In the genomic region with DNA sequence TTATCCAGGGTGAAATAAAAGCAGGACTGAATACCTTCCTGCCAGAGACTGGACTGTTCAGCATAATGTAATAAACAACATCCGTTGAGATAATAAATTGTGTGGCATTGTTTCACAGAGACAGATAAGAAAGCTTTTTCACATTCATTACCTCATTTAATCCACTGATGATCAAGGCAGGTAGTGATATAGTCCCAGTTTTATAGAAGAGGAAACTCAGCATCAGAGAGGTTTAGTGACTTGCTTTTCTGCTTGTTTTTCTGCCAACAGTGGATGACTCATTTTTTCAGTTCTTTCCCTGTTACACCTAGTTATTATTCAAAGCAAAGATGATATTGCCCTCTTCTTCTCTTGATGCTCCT, we compare ENCODE assay signal across 14 cellular contexts. TPM values are rescaled to one million over a fixed set of nuclear protein-coding genes. Genes with fewer than 3 reads are reported as not detected.
A peak's percentile ranks its signal among the peaks of the same experiment; 100 is the strongest.
DNase-seq lines count a peak whose midpoint lies in the region; ATAC-seq and TF ChIP-seq lines count a peak whose summit lies in the region.
"Had no signal": no experiment of that assay in that cellular context is flagged by ENCODE, and none has a peak within 500 bp of the region (broad histone marks: within the 10 kb centered on the region; RNA-seq: fewer than 3 reads in every experiment).

No MANE protein-coding gene starts in this region.

- H3K36me3 ChIP-seq in right atrium auricular region (no peaks in the 10 kb centered on the region), upper lobe of right lung (no peaks in the 10 kb centered on the region), spleen (no peaks in the 10 kb centered on the region), tibial nerve (no peaks in the 10 kb centered on the region)

- H3K9me3 Mint-ChIP-seq in activated T-helper 2 cell treated with anti-CD3 and anti-CD28 coated beads, Interferon-gamma antibody, Interleukin-2, Interleukin-4, amounts not matched to agents 10 μg/mL and 5 μg/mL and 100 μg/mL, durations not matched to agents 14 hours and 24 hours and 36 hours = no peaks in the 10 kb centered on the region

- intact Hi-C loops in Right ventricle myocardium superior (cut with DNase I) (no loop called here), upper lobe of right lung (cut with DNase I) (no loop called here), spleen (cut with DNase I; ENCODE audit: low total_unique reads) (no loop called here)
- intact Hi-C loops in activated T-helper 2 cell treated with anti-CD3 and anti-CD28 coated beads, Interferon-gamma antibody, Interleukin-2, Interleukin-4, amounts not matched to agents 10 μg/mL and 5 μg/mL and 100 μg/mL, durations not matched to agents 14 hours and 24 hours and 36 hours (cut with micrococcal nuclease) = loop anchor here (1.0 to 5.0 kb wide), 4 partner anchors 10 to 674 kb away; no protein-coding TSS in a partner anchor

- peak overlapping the region in 1 of 2 donors; percentile 65 for H3K4me3 ChIP-seq in right atrium auricular region
- H3K4me3 ChIP-seq in upper lobe of right lung = no peak overlapping the region
- H3K4me3 ChIP-seq in spleen = no peak overlapping the region
- no peak overlapping the region for H3K4me3 ChIP-seq in tibial nerve

- H3K27me3 ChIP-seq in right atrium auricular region (no peaks in the 10 kb centered on the region), foreskin keratinocyte (no peaks in the 10 kb centered on the region), upper lobe of right lung (no peaks in the 10 kb centered on the region), spleen (replicated peaks in 1 of 7) (peaks cover 0 to 15% (median 0%) of the 10 kb centered on the region in 7 donors), tibial nerve (no peaks in the 10 kb centered on the region)

- H3K4me1 Mint-ChIP-seq in activated T-helper 2 cell treated with anti-CD3 and anti-CD28 coated beads, Interferon-gamma antibody, Interleukin-2, Interleukin-4, amounts not matched to agents 10 μg/mL and 5 μg/mL and 100 μg/mL, durations not matched to agents 14 hours and 24 hours and 36 hours (ENCODE audit: low read depth) = peaks cover 83% of the 10 kb centered on the region

- no peak for TF ChIP-seq POLR2A in spleen (IDR thresholded peaks at IDR 0.05)
- no peak for TF ChIP-seq POLR2A in tibial nerve (IDR thresholded peaks at IDR 0.05)

- TF ChIP-seq EP300 in tibial nerve (IDR thresholded peaks at IDR 0.05) = no peak

- no peak for TF ChIP-seq CTCF in right atrium auricular region (IDR thresholded peaks at IDR 0.05)
- no peak for TF ChIP-seq CTCF in foreskin keratinocyte (conservative IDR thresholded peaks at IDR 0.05)
- TF ChIP-seq CTCF in upper lobe of right lung (IDR thresholded peaks at IDR 0.05) = no peak
- no peak for TF ChIP-seq CTCF in spleen (IDR thresholded peaks at IDR 0.05 in 8 of 11, conservative IDR thresholded peaks at IDR 0.05 in 3 of 11)
- no peak for TF ChIP-seq CTCF in tibial nerve (IDR thresholded peaks at IDR 0.05)

- H3K4me3 Mint-ChIP-seq in activated T-helper 2 cell treated with anti-CD3 and anti-CD28 coated beads, Interferon-gamma antibody, Interleukin-2, Interleukin-4, amounts not matched to agents 10 μg/mL and 5 μg/mL and 100 μg/mL, durations not matched to agents 14 hours and 24 hours and 36 hours (ENCODE audit: low read depth) = peak overlapping the region; percentile 33

- peak overlapping the region; percentile 88 to 94 for H3K27ac ChIP-seq in right atrium auricular region
- no peak overlapping the region for H3K27ac ChIP-seq in foreskin keratinocyte
- H3K27ac ChIP-seq in upper lobe of right lung = no peak overlapping the region
- H3K27ac ChIP-seq in spleen = no peak overlapping the region
- no peak overlapping the region for H3K27ac ChIP-seq in tibial nerve
- H3K27ac ChIP-seq: C4-2B had no signal

- no peak for DNase-seq in right atrium auricular region (ENCODE audit: low spot score)
- no peak for DNase-seq in Right ventricle myocardium superior
- no peak for DNase-seq in activated T-helper 2 cell treated with anti-CD3 and anti-CD28 coated beads, Interferon-gamma antibody, Interleukin-2, Interleukin-4, amounts not matched to agents 10 μg/mL and 5 μg/mL and 100 μg/mL, durations not matched to agents 14 hours and 24 hours and 36 hours (ENCODE audit: low spot score)
- DNase-seq in foreskin keratinocyte = peak; percentile 23 to 42
- DNase-seq in upper lobe of right lung = no peak
- DNase-seq in spleen = no peak
- no peak for DNase-seq in tibial nerve (ENCODE audit: low spot score in 2 of 2)
- DNase-seq: cerebellar nuclear complex, glutamatergic neuron, NCI-H446 treated with DMSO at 0.1 percent for 48 hours had no signal

- H3K27me3 Mint-ChIP-seq in activated T-helper 2 cell treated with anti-CD3 and anti-CD28 coated beads, Interferon-gamma antibody, Interleukin-2, Interleukin-4, amounts not matched to agents 10 μg/mL and 5 μg/mL and 100 μg/mL, durations not matched to agents 14 hours and 24 hours and 36 hours (ENCODE audit: low read depth) = no peaks in the 10 kb centered on the region

- no peaks in the 10 kb centered on the region for H3K9me3 ChIP-seq in right atrium auricular region
- H3K9me3 ChIP-seq in upper lobe of right lung = no peaks in the 10 kb centered on the region
- no peaks in the 10 kb centered on the region for H3K9me3 ChIP-seq in spleen
- no peaks in the 10 kb centered on the region for H3K9me3 ChIP-seq in tibial nerve

- 0 to 51% (median 39%) methylated on average over 1 of the region's 1 CpG for WGBS in spleen, 5 donors
- WGBS in tibial nerve, 2 donors = 21 to 69% methylated on average over 1 of the region's 1 CpG

- H3K27ac Mint-ChIP-seq in activated T-helper 2 cell treated with anti-CD3 and anti-CD28 coated beads, Interferon-gamma antibody, Interleukin-2, Interleukin-4, amounts not matched to agents 10 μg/mL and 5 μg/mL and 100 μg/mL, durations not matched to agents 14 hours and 24 hours and 36 hours = peak overlapping the region; percentile 100

- peaks cover 56% of the 10 kb centered on the region for H3K36me3 Mint-ChIP-seq in activated T-helper 2 cell treated with anti-CD3 and anti-CD28 coated beads, Interferon-gamma antibody, Interleukin-2, Interleukin-4, amounts not matched to agents 10 μg/mL and 5 μg/mL and 100 μg/mL, durations not matched to agents 14 hours and 24 hours and 36 hours (ENCODE audit: low read depth)

- H3K4me1 ChIP-seq in right atrium auricular region = peaks cover 0 to 51% of the 10 kb centered on the region in 2 donors
- H3K4me1 ChIP-seq in foreskin keratinocyte = no peaks in the 10 kb centered on the region
- no peaks in the 10 kb centered on the region for H3K4me1 ChIP-seq in upper lobe of right lung
- peaks cover 0 to 18% (median 2%) of the 10 kb centered on the region in 6 donors for H3K4me1 ChIP-seq in spleen
- H3K4me1 ChIP-seq in tibial nerve = no peaks in the 10 kb centered on the region

- ATAC-seq in Right ventricle myocardium superior (ENCODE audit: poor library complexity) (no peak), foreskin keratinocyte (no peak), GM18861 (IDR thresholded peaks at IDR 0.05; ENCODE audit: unreplicated experiment) (no peak), upper lobe of right lung (no peak)
- ATAC-seq: sciatic nerve had no signal

RNA-seq across cellular contexts. Expression of gene MYO18B, which starts 4.0 kb away (rescaled TPM):
- 100 to 1,000 TPM; 119 to 247 TPM for total RNA-seq in right atrium auricular region
- total RNA-seq in Right ventricle myocardium superior = 114 TPM
- 6.0 and 6.1 TPM in 2 replicates for total RNA-seq in activated T-helper 2 cell treated with anti-CD3 and anti-CD28 coated beads, Interferon-gamma antibody, Interleukin-2, Interleukin-4, amounts not matched to agents 10 μg/mL and 5 μg/mL and 100 μg/mL, durations not matched to agents 14 hours and 24 hours and 36 hours
- total RNA-seq in foreskin keratinocyte = not detected in 2 replicates
- polyA plus RNA-seq in foreskin keratinocyte = not detected in 2 replicates
- 0.14 TPM for total RNA-seq in upper lobe of right lung
- under 1 TPM; 0.05 to 0.79 (median 0.16) TPM for total RNA-seq in spleen
- under 1 TPM; under 0.01 to 0.13 (median 0.03) TPM for polyA plus RNA-seq in spleen
- under 1 TPM in 2 of 4 donors, not detected in 2; under 0.01 TPM for total RNA-seq in tibial nerve
- total RNA-seq: sciatic nerve, SK-MEL-5 had no signal

Comparison
In these comparisons a context has a peak if more than half of its experiments do, and no peak if none do; other contexts are left out.
1. DNase-seq: peak in foreskin keratinocyte (2 of 2); none in right atrium auricular region (single experiment), Right ventricle myocardium superior (single experiment), activated T-helper 2 cell treated with anti-CD3 and anti-CD28 coated beads, Interferon-gamma antibody, Interleukin-2, Interleukin-4, amounts not matched to agents 10 μg/mL and 5 μg/mL and 100 μg/mL, durations not matched to agents 14 hours and 24 hours and 36 hours (single experiment), upper lobe of right lung (single experiment), spleen (single experiment) and tibial nerve (0 of 2).
2. H3K27ac ChIP-seq: peak in right atrium auricular region (2 of 2); none in foreskin keratinocyte (single experiment), upper lobe of right lung (single experiment), spleen (0 of 8) and tibial nerve (0 of 4).
3. RNA of gene MYO18B, which starts 4.0 kb away (total RNA-seq): 119 to 247 TPM in right atrium auricular region and 114 TPM in Right ventricle myocardium superior (single experiment); 6.0 to 6.1 TPM in activated T-helper 2 cell treated with anti-CD3 and anti-CD28 coated beads, Interferon-gamma antibody, Interleukin-2, Interleukin-4, amounts not matched to agents 10 μg/mL and 5 μg/mL and 100 μg/mL, durations not matched to agents 14 hours and 24 hours and 36 hours, 0.05 to 0.79 TPM in spleen, 0.14 TPM in upper lobe of right lung (single experiment), not detected in foreskin keratinocyte and under 0.01 TPM in tibial nerve; every median in the first group is over 10 times any median in the second.